Comparison of ENCODE assay signal across 1 cellular context in genomic region chr6:27479319-27480182, GRCh38.
A peak's percentile ranks its signal among the peaks of the same experiment; 100 is the strongest.
TF ChIP-seq lines count a peak whose summit lies in the region.

No MANE protein-coding gene starts in this region.

TF ChIP-seq in HepG2, 621 proteins besides CTCF, POLR2A, EP300 and RAD21 (continued from another document and continues in another):
- no peak for TF ChIP-seq STAT6 (CRISPR knock-in tag; IDR thresholded peaks at IDR 0.05; ENCODE audit: borderline replicate concordance)
- 0 out of 2 replicates have a peak, but pooled peaks have one; percentile 18 for TF ChIP-seq SNAI1 (CRISPR knock-in tag; IDR thresholded peaks at IDR 0.05; ENCODE audit: borderline replicate concordance)
- no peak for TF ChIP-seq TBL1XR1 (IDR thresholded peaks at IDR 0.05; ENCODE audit: borderline replicate concordance, low read length, partially characterized antibody)
- TF ChIP-seq ZNF644 (CRISPR knock-in tag; IDR thresholded peaks at IDR 0.05; ENCODE audit: low read depth) = no peak
- TF ChIP-seq SRSF9 (IDR thresholded peaks at IDR 0.05; ENCODE audit: borderline replicate concordance, insufficient read depth, low read depth, low read length, poor library complexity, severe bottlenecking) = no peak
- TF ChIP-seq FIP1L1 (IDR thresholded peaks at IDR 0.05; ENCODE audit: borderline replicate concordance, insufficient read depth, low read depth, low read length) = no peak
- TF ChIP-seq ZBTB4 (CRISPR knock-in tag; IDR thresholded peaks at IDR 0.05; ENCODE audit: borderline replicate concordance) = no peak
- TF ChIP-seq PAXIP1 (CRISPR knock-in tag; conservative IDR thresholded peaks at IDR 0.05) = no peak
- no peak for TF ChIP-seq CENPBD1 (CRISPR knock-in tag; IDR thresholded peaks at IDR 0.05; ENCODE audit: borderline replicate concordance, low read depth)
- no peak for TF ChIP-seq SCMH1 (CRISPR knock-in tag; IDR thresholded peaks at IDR 0.05; ENCODE audit: borderline replicate concordance)
- no peak for TF ChIP-seq ZNF841 (CRISPR knock-in tag; IDR thresholded peaks at IDR 0.05; ENCODE audit: borderline replicate concordance)
- peak; percentile 82 for TF ChIP-seq ZSCAN29 (CRISPR knock-in tag; conservative IDR thresholded peaks at IDR 0.05)
- peak; percentile 92; the same call in 1 of the 2 replicates for TF ChIP-seq ZFP82 (CRISPR knock-in tag; IDR thresholded peaks at IDR 0.05; ENCODE audit: borderline replicate concordance)
- peak; percentile 83 for TF ChIP-seq ZMAT3 (CRISPR knock-in tag; conservative IDR thresholded peaks at IDR 0.05)
- no peak for TF ChIP-seq ZNF883 (CRISPR knock-in tag; IDR thresholded peaks at IDR 0.05; ENCODE audit: not compliant biosample characterization)
- TF ChIP-seq HNRNPK (IDR thresholded peaks at IDR 0.05; ENCODE audit: low read depth, low read length, poor library complexity, severe bottlenecking) = no peak
- TF ChIP-seq ZNF720 (CRISPR knock-in tag; IDR thresholded peaks at IDR 0.05) = no peak
- TF ChIP-seq POLR2AphosphoS5 (IDR thresholded peaks at IDR 0.05; ENCODE audit: low read depth, low read length) = no peak
- peak; percentile 85; the same call in 1 of the 2 replicates for TF ChIP-seq ZNF513 (CRISPR knock-in tag; conservative IDR thresholded peaks at IDR 0.05)
- TF ChIP-seq KAT8 (CRISPR knock-in tag; IDR thresholded peaks at IDR 0.05) = peak; percentile 86; the same call in 1 of the 2 replicates
- 0 out of 2 replicates have a peak, but pooled peaks have one; percentile 39 for TF ChIP-seq ZNF20 (CRISPR knock-in tag; IDR thresholded peaks at IDR 0.05)
- TF ChIP-seq ZNF512B (CRISPR knock-in tag; IDR thresholded peaks at IDR 0.05; ENCODE audit: borderline replicate concordance) = peak; percentile 74; the same call in 1 of the 2 replicates
- TF ChIP-seq PRDM4 (CRISPR knock-in tag; IDR thresholded peaks at IDR 0.05; ENCODE audit: borderline replicate concordance) = no peak
- no peak for TF ChIP-seq KLF13 (CRISPR knock-in tag; IDR thresholded peaks at IDR 0.05)
- TF ChIP-seq PCBP2 (optimal IDR thresholded peaks at IDR 0.05; ENCODE audit: low read depth, low read length, poor library complexity, severe bottlenecking) = no peak
- TF ChIP-seq HOXA3 (CRISPR knock-in tag; IDR thresholded peaks at IDR 0.05) = peak; percentile 88
- TF ChIP-seq ZNF557 (CRISPR knock-in tag; IDR thresholded peaks at IDR 0.05) = 0 out of 2 replicates have a peak, but pooled peaks have one; percentile 45
- no peak for TF ChIP-seq U2AF1 (optimal IDR thresholded peaks at IDR 0.05; ENCODE audit: low read depth, low read length)
- peak; percentile 34; the same call in 1 of the 2 replicates for TF ChIP-seq MEIS1 (CRISPR knock-in tag; IDR thresholded peaks at IDR 0.05; ENCODE audit: borderline replicate concordance)
- TF ChIP-seq TEAD2 (CRISPR knock-in tag; IDR thresholded peaks at IDR 0.05) = no peak
- no peak for TF ChIP-seq ZNF496 (CRISPR knock-in tag; IDR thresholded peaks at IDR 0.05; ENCODE audit: insufficient replicate concordance)
- TF ChIP-seq ZFP90 (CRISPR knock-in tag; IDR thresholded peaks at IDR 0.05; ENCODE audit: borderline replicate concordance) = no peak
- no peak for TF ChIP-seq AFF4 (CRISPR knock-in tag; IDR thresholded peaks at IDR 0.05)
- TF ChIP-seq NR1H2 (CRISPR knock-in tag; IDR thresholded peaks at IDR 0.05; ENCODE audit: borderline replicate concordance, low read depth) = no peak
- TF ChIP-seq ZBTB42 (CRISPR knock-in tag; IDR thresholded peaks at IDR 0.05) = no peak
- peak; percentile 80 for TF ChIP-seq ISL2 (CRISPR knock-in tag; IDR thresholded peaks at IDR 0.05)
